In genomic region chr2:203599509-203599908, GRCh38 we compare ENCODE assay signal across 12 cellular contexts.
DNase-seq lines count a peak whose midpoint lies in the region; ATAC-seq, FAIRE-seq and TF ChIP-seq lines count a peak whose summit lies in the region.
"Had no signal": no experiment of that assay in that cellular context is flagged by ENCODE, and none has a peak within 500 bp of the region (broad histone marks: within the 10 kb centered on the region; RNA-seq: fewer than 3 reads in every experiment).

No MANE protein-coding gene starts in this region.

- H3K9ac ChIP-seq in GM12878 (ENCODE audit: control insufficient read depth, insufficient read depth, low read length) (no peak overlapping the region), trophoblast cell (ENCODE audit: low read length) (no peak overlapping the region)
- H3K9ac ChIP-seq: parathyroid adenoma had no signal

- H3K27me3 ChIP-seq in GM12878 (replicated peaks in 1 of 2; ENCODE audit: control insufficient read depth in 2 of 2, insufficient read depth in 2 of 2, low read length in 1 of 2): peaks cover 3 to 11% of the 10 kb centered on the region in 2 experiments; a peak in 3 of 4 replicates
- no peaks in the 10 kb centered on the region for H3K27me3 ChIP-seq in trophoblast cell (ENCODE audit: insufficient read depth, low read length)

- TF ChIP-seq EP300 in GM12878 (IDR thresholded peaks at IDR 0.05; ENCODE audit: borderline replicate concordance in 1 of 2, control insufficient read depth in 1 of 2, low read depth in 2 of 2, low read length in 2 of 2): no peak

- TF ChIP-seq POLR2A in GM12878 (IDR thresholded peaks at IDR 0.05; ENCODE audit: low read depth, low read length): no peak

- H4K20me1 ChIP-seq in GM12878 (ENCODE audit: control insufficient read depth, insufficient read depth): no peaks in the 10 kb centered on the region; the same call in 1 of the 2 replicates

- H3K79me1 ChIP-seq in trophoblast cell (ENCODE audit: low read length): no peaks in the 10 kb centered on the region

- H2BK5ac ChIP-seq in trophoblast cell (ENCODE audit: low read depth, low read length, poor library complexity): no peak overlapping the region

- H3K79me2 ChIP-seq in GM12878 (ENCODE audit: control insufficient read depth, insufficient read depth, low read length) (no peaks in the 10 kb centered on the region), trophoblast cell (ENCODE audit: control insufficient read depth, insufficient read depth, low read length, poor library complexity) (no peaks in the 10 kb centered on the region)
- H3K79me2 ChIP-seq: parathyroid adenoma had no signal

- H3K4ac ChIP-seq in trophoblast cell (ENCODE audit: low read depth, low read length): no peak overlapping the region

- no TSS peak for BruUV-seq in GM12878 (replicated peaks; lab: Mats Ljungman, UMichigan)

- SMC1A ChIA-PET in GM12878 (lab: Charles Lee; ENCODE audit: uncharacterized antibody, unreplicated experiment): interaction anchor here (0.7 to 1.5 kb wide), 5 partner anchors 10 to 1812 kb away, joined by 3 to 5 read pairs (median 4); no protein-coding TSS in a partner anchor

- CTCF ChIA-PET in GM12878 (lab: Yijun Ruan, JAX): interaction anchor here (0.6 kb wide), 1 partner anchor 195 kb away, joined by 3 read pairs; no protein-coding TSS in a partner anchor

- H3K27ac ChIP-seq in GM12878 (ENCODE audit: control insufficient read depth, insufficient read depth) (no peak overlapping the region), trophoblast cell (ENCODE audit: low read depth, low read length) (no peak overlapping the region)
- H3K27ac ChIP-seq: epithelial cell of prostate, parathyroid adenoma had no signal

- H3K4me3 ChIP-seq in GM12878 (no peak overlapping the region), trophoblast cell (ENCODE audit: low read depth, low read length) (no peak overlapping the region)

- H3K23ac ChIP-seq in trophoblast cell (ENCODE audit: low read length): no peak overlapping the region

- ATAC-seq in GM18861 (IDR thresholded peaks at IDR 0.05; ENCODE audit: unreplicated experiment) (peak; percentile 35), GM21515 (IDR thresholded peaks at IDR 0.05; ENCODE audit: unreplicated experiment) (peak; percentile 59), HG03060 (IDR thresholded peaks at IDR 0.05; ENCODE audit: low read depth, unreplicated experiment) (peak; percentile 33), GM12878 (no peak; the same call in 2 of the 3 replicates)
- ATAC-seq: HepG2 had no signal

- H4K12ac ChIP-seq in trophoblast cell (ENCODE audit: low read depth, low read length): no peak overlapping the region

- no peak overlapping the region for H3K18ac ChIP-seq in trophoblast cell (ENCODE audit: low read length)

- 2% methylated on average over 4 of the region's 4 CpGs for WGBS in GM12878 (ENCODE audit: insufficient coverage, insufficient replicate concordance, low lambda C conversion rate, missing lambda C conversion rate)
- no CpG with 5 or more reads among the region's 4 CpGs for WGBS in trophoblast cell (ENCODE audit: extremely low coverage, insufficient coverage, insufficient read length)

- H2AFZ ChIP-seq in GM12878 (ENCODE audit: control insufficient read depth, low read depth, low read length) (no peak overlapping the region), trophoblast cell (ENCODE audit: insufficient read depth, low read length, poor library complexity) (no peak overlapping the region)
- H2AFZ ChIP-seq: parathyroid adenoma had no signal

- intact Hi-C loops in GM12878 (cut with micrococcal nuclease; ENCODE audit: unreplicated experiment): no loop called here

- H3K4me2 ChIP-seq in GM12878 (ENCODE audit: control insufficient read depth, insufficient read depth) (0 out of 2 replicates have a peak overlapping the region, but pooled peaks have one; percentile 20), trophoblast cell (ENCODE audit: low read length) (no peak overlapping the region)

- DNase-seq in GM12878 (ENCODE audit: low read depth, low spot score) (peak; percentile 36), glomerular visceral epithelial cell (ENCODE audit: extremely low spot score) (no peak), UCSD-AML1 (lab: John Stamatoyannopoulos, UW; ENCODE audit: unreplicated experiment) (no peak), trophoblast cell (no peak)
- DNase-seq: activated naive CD4-positive, alpha-beta T cell treated with anti-CD3 and anti-CD28 coated beads for 36 hours; NCI-H146 had no signal

- no peak overlapping the region for H2BK12ac ChIP-seq in trophoblast cell (ENCODE audit: low read length)

- H3K9me3 ChIP-seq in GM12878 (replicated peaks; ENCODE audit: control insufficient read depth, insufficient read depth, low read length) (peaks cover 2% of the 10 kb centered on the region; the same call in 1 of the 3 replicates), trophoblast cell (ENCODE audit: insufficient read depth, low read depth, low read length) (no peaks in the 10 kb centered on the region)

- TF ChIP-seq CTCF in GM12878 (IDR thresholded peaks at IDR 0.05 in 2 of 3, conservative IDR thresholded peaks at IDR 0.05 in 1 of 3; ENCODE audit: control insufficient read depth in 2 of 3, extremely low read depth in 1 of 3, insufficient read depth in 1 of 3, low read depth in 3 of 3, low read length in 3 of 3): no peak

- no peak overlapping the region for H4K91ac ChIP-seq in trophoblast cell (ENCODE audit: low read depth, low read length)

- no peak overlapping the region for H2BK120ac ChIP-seq in trophoblast cell (ENCODE audit: insufficient read depth, low read length, poor library complexity)

- H3K36me3 ChIP-seq in GM12878 (ENCODE audit: control insufficient read depth in 2 of 2, insufficient read depth in 2 of 2, low read length in 1 of 2) (no peaks in the 10 kb centered on the region), trophoblast cell (ENCODE audit: control insufficient read depth in 1 of 2, insufficient read depth in 2 of 2, low read length in 2 of 2) (no peaks in the 10 kb centered on the region)

- POLR2A ChIA-PET in GM12878 (lab: Charles Lee): interaction anchor here (0.5 kb wide), 1 partner anchor 73 kb away, joined by 7 read pairs; no protein-coding TSS in a partner anchor

- in situ Hi-C loops in GM12878 (cut with MboI): no loop called here

- H3K4me1 ChIP-seq in GM12878 (ENCODE audit: control insufficient read depth, insufficient read depth, low read length) (peaks cover 19% of the 10 kb centered on the region), trophoblast cell (ENCODE audit: control insufficient read depth in 1 of 2, insufficient read depth in 2 of 2, low read length in 2 of 2) (no peaks in the 10 kb centered on the region)
- H3K4me1 ChIP-seq: parathyroid adenoma had no signal

- RAD21 ChIA-PET in GM12878 (lab: Charles Lee; ENCODE audit: unreplicated experiment): no interaction called here

- H2AK5ac ChIP-seq in trophoblast cell (ENCODE audit: low read length): no peak overlapping the region

- H4K8ac ChIP-seq in trophoblast cell (ENCODE audit: low read depth, low read length): no peak overlapping the region

- no peak for TF ChIP-seq RAD21 in GM12878 (IDR thresholded peaks at IDR 0.05; ENCODE audit: insufficient read depth, low read depth, low read length)

- H3K14ac ChIP-seq in trophoblast cell (ENCODE audit: low read length): no peak overlapping the region

- FAIRE-seq in GM12878 (lab: Jason Lieb, UNC): no peak
- FAIRE-seq: HepG2 had no signal

TF ChIP-seq in GM12878, 131 proteins besides CTCF, POLR2A, EP300 and RAD21:
- peak; percentile 24; the same call in 1 of the 2 replicates for TF ChIP-seq JUNB (IDR thresholded peaks at IDR 0.05)
- TF ChIP-seq NFXL1 (IDR thresholded peaks at IDR 0.05; ENCODE audit: borderline replicate concordance): no peak
- no peak for TF ChIP-seq SMC3 (IDR thresholded peaks at IDR 0.05; ENCODE audit: borderline replicate concordance, low read length)
- no peak for TF ChIP-seq SREBF2 (IDR thresholded peaks at IDR 0.05; ENCODE audit: low read length)
- peak; percentile 85 for TF ChIP-seq RUNX3 (IDR thresholded peaks at IDR 0.05; ENCODE audit: low read length)
TF ChIP-seq in GM12878: peak in this region for 2.
